ENCODE assay signal across 15 cellular contexts in the genomic region with DNA sequence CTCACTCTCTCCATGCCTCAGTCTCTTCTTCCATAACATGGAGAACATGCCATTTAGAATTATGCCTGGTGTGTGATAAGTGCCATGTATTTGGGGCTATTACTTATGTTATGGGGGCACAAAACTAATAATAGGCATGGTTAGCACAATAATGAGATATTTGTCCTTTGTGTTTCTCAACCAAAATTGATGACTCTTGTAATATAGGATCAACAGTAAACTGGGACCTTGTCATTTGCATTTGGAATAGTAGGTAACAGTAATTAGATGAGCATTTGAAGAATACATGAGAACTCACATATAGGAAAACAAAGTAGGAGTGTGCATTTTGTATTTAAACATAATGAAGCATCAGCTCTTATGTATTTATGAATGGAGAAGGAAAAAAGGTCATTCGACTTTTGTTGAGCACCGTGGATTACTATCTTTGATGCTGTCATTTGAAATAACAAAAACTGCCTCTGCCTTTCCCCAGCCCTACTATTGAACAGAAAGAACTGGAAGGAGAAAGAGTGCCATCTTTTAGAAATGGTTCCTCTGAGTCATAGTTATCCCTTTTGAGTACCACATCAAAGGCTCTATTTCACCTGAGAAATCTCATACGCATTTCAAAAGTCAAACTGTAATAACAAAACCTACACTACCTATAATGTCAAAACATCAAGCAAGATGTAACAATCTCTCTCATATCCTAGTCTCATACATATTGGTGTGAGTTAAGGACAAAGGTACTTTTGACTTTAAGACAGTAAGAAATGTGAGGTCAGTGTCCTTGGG.
DNase-seq lines count a peak whose midpoint lies in the region; ATAC-seq and TF ChIP-seq lines count a peak whose summit lies in the region.
"Had no signal": no experiment of that assay in that cellular context is flagged by ENCODE, and none has a peak within 500 bp of the region (broad histone marks: within the 10 kb centered on the region; RNA-seq: fewer than 3 reads in every experiment).

No MANE protein-coding gene starts in this region.

- DNase-seq in CD4-positive, alpha-beta T cell: no peak
- no peak for DNase-seq in GF-D8 (lab: John Stamatoyannopoulos, UW)
- no peak for DNase-seq in putamen (ENCODE audit: low spot score)
- DNase-seq in osteocyte (ENCODE audit: extremely low spot score, unreplicated experiment): no peak
- DNase-seq: activated CD4-positive, CD25-positive, alpha-beta regulatory T cell treated with anti-CD3 and anti-CD28 coated beads, Interleukin-2, amount 50 U/mL, for 72 hours; C1 segment of cervical spinal cord; colonic mucosa; NCI-H2081 treated with DMSO at 0.1 percent for 48 hours; posterior cingulate gyrus; SK-N-SH; stomach had no signal

- H3K27me3 ChIP-seq in CD4-positive, alpha-beta T cell (ENCODE audit: control insufficient read depth, insufficient read depth, low read length): peaks cover 11% of the 10 kb centered on the region
- H3K27me3 ChIP-seq: colonic mucosa, stomach had no signal

- no peaks in the 10 kb centered on the region for H3K36me3 Mint-ChIP-seq in CD4-positive, alpha-beta T cell (ENCODE audit: low read depth)
- H3K36me3 Mint-ChIP-seq in osteocyte (ENCODE audit: unreplicated experiment): no peaks in the 10 kb centered on the region

- H3K9me3 Mint-ChIP-seq in CD4-positive, alpha-beta T cell: no peaks in the 10 kb centered on the region
- H3K9me3 Mint-ChIP-seq in osteocyte (ENCODE audit: unreplicated experiment): no peaks in the 10 kb centered on the region

- intact Hi-C loops in CD4-positive, alpha-beta T cell (cut with DNase I, micrococcal nuclease): no loop called here

- TF ChIP-seq CTCF in CD4-positive, alpha-beta T cell (IDR thresholded peaks at IDR 0.05): no peak
- no peak for TF ChIP-seq CTCF in osteocyte (IDR thresholded peaks at IDR 0.05)

- H3K4me1 Mint-ChIP-seq in CD4-positive, alpha-beta T cell (ENCODE audit: low read depth): peaks cover 9% of the 10 kb centered on the region
- peaks cover 54% of the 10 kb centered on the region for H3K4me1 Mint-ChIP-seq in osteocyte (ENCODE audit: unreplicated experiment)

- no peak overlapping the region for H3K4me3 Mint-ChIP-seq in CD4-positive, alpha-beta T cell
- H3K4me3 Mint-ChIP-seq in osteocyte (ENCODE audit: unreplicated experiment): no peak overlapping the region

- CTCF ChIA-PET in CD4-positive, alpha-beta T cell (lab: Charles Lee): no interaction called here

- no peak overlapping the region for H3K27ac ChIP-seq in CD4-positive, alpha-beta T cell (ENCODE audit: low read depth, low read length)
- H3K27ac ChIP-seq: colonic mucosa, stomach had no signal

- H3K27me3 Mint-ChIP-seq in CD4-positive, alpha-beta T cell: no peaks in the 10 kb centered on the region
- H3K27me3 Mint-ChIP-seq in osteocyte (ENCODE audit: unreplicated experiment): no peaks in the 10 kb centered on the region

- peak; percentile 87 for ATAC-seq in CD4-positive, alpha-beta T cell (ENCODE audit: poor library complexity)
- peak; percentile 93 for ATAC-seq in GM18519 (IDR thresholded peaks at IDR 0.05; ENCODE audit: low FRiP score, unreplicated experiment)
- ATAC-seq in GM21723 (IDR thresholded peaks at IDR 0.05; ENCODE audit: unreplicated experiment): peak; percentile 61
- ATAC-seq in HG03520 (IDR thresholded peaks at IDR 0.05; ENCODE audit: unreplicated experiment): peak; percentile 89
- ATAC-seq in GM21423 (IDR thresholded peaks at IDR 0.05; ENCODE audit: unreplicated experiment): no peak

- POLR2A ChIA-PET in CD4-positive, alpha-beta T cell (lab: Charles Lee): no interaction called here

- no peaks in the 10 kb centered on the region for H3K9me3 ChIP-seq in CD4-positive, alpha-beta T cell (ENCODE audit: control insufficient read depth, low read length)
- H3K9me3 ChIP-seq: colonic mucosa, SK-N-SH, stomach had no signal

- H3K27ac Mint-ChIP-seq in CD4-positive, alpha-beta T cell: no peak overlapping the region
- H3K27ac Mint-ChIP-seq in osteocyte (ENCODE audit: unreplicated experiment): no peak overlapping the region
